ENCODE assay signal across 10 cellular contexts in genomic region chr2:98769784-98770183, GRCh38. TPM values are rescaled to one million over a fixed set of nuclear protein-coding genes. Genes with fewer than 3 reads are reported as not detected.
DNase-seq lines count a peak whose midpoint lies in the region; ATAC-seq, FAIRE-seq and TF ChIP-seq lines count a peak whose summit lies in the region.
"Had no signal": no experiment of that assay in that cellular context is flagged by ENCODE, and none has a peak within 500 bp of the region (broad histone marks: within the 10 kb centered on the region; RNA-seq: fewer than 3 reads in every experiment).

No MANE protein-coding gene starts in this region.

- H3K9me3 Mint-ChIP-seq in activated naive CD8-positive, alpha-beta T cell treated with anti-CD3 and anti-CD28 coated beads, Interleukin-2, amount 50 U/mL, for 24 hours = no peaks in the 10 kb centered on the region

- H3K36me3 Mint-ChIP-seq in activated naive CD8-positive, alpha-beta T cell treated with anti-CD3 and anti-CD28 coated beads, Interleukin-2, amount 50 U/mL, for 24 hours (ENCODE audit: low read depth) = peaks cover 2% of the 10 kb centered on the region

- peaks cover 84% of the 10 kb centered on the region for H3K4me1 Mint-ChIP-seq in activated naive CD8-positive, alpha-beta T cell treated with anti-CD3 and anti-CD28 coated beads, Interleukin-2, amount 50 U/mL, for 24 hours

- no peak for TF ChIP-seq POLR2A in GM12891 (IDR thresholded peaks at IDR 0.05; ENCODE audit: low read depth, low read length)

- peak overlapping the region; percentile 93 for H3K27ac Mint-ChIP-seq in activated naive CD8-positive, alpha-beta T cell treated with anti-CD3 and anti-CD28 coated beads, Interleukin-2, amount 50 U/mL, for 24 hours

- intact Hi-C loops in posterior vena cava (cut with DNase I) = no loop called here

- H3K4me3 Mint-ChIP-seq in activated naive CD8-positive, alpha-beta T cell treated with anti-CD3 and anti-CD28 coated beads, Interleukin-2, amount 50 U/mL, for 24 hours = peak overlapping the region; percentile 81

- ATAC-seq in activated naive CD8-positive, alpha-beta T cell treated with anti-CD3 and anti-CD28 coated beads, Interleukin-2, amount 50 U/mL, for 24 hours = no peak
- no peak for ATAC-seq in GM18861 (IDR thresholded peaks at IDR 0.05; ENCODE audit: unreplicated experiment)

- FAIRE-seq in GM12891 (lab: Jason Lieb, UNC) = no peak
- FAIRE-seq: urothelium cell line had no signal

- peak; percentile 34 for DNase-seq in activated CD4-positive, alpha-beta T cell treated with anti-CD3 and anti-CD28 coated beads for 48 hours
- no peak for DNase-seq in activated CD4-positive, alpha-beta T cell treated with anti-CD3 and anti-CD28 coated beads, Interleukin-2, amount 50 U/mL, for 48 hours
- DNase-seq in NCI-H748 treated with DMSO at 0.1 percent for 48 hours (lab: John Stamatoyannopoulos, UW) (peak; percentile 80), posterior vena cava (ENCODE audit: low spot score) (no peak), GM12891 (ENCODE audit: insufficient read length, low spot score) (no peak)
- DNase-seq in activated naive CD8-positive, alpha-beta T cell treated with anti-CD3 and anti-CD28 coated beads, Interleukin-2, amount 50 U/mL, for 24 hours = no peak
- DNase-seq in stimulated activated naive CD4-positive, alpha-beta T cell treated with Interleukin-2 at 50 U/mL for 16 hours (lab: John Stamatoyannopoulos, UW) = peak; percentile 24
- DNase-seq: ACHN had no signal

- H3K27me3 Mint-ChIP-seq in activated naive CD8-positive, alpha-beta T cell treated with anti-CD3 and anti-CD28 coated beads, Interleukin-2, amount 50 U/mL, for 24 hours = no peaks in the 10 kb centered on the region

TF ChIP-seq in GM12891, 5 proteins besides CTCF, POLR2A, EP300 and RAD21:
- TF ChIP-seq SPI1 (IDR thresholded peaks at IDR 0.05; ENCODE audit: low read depth, low read length) (no peak), POLR2AphosphoS5 (IDR thresholded peaks at IDR 0.05; ENCODE audit: low read depth, low read length) (no peak), PAX5 (IDR thresholded peaks at IDR 0.05; ENCODE audit: insufficient read depth, low read length, severe bottlenecking) (no peak), TAF1 (IDR thresholded peaks at IDR 0.05; ENCODE audit: low read depth, low read length) (no peak), POU2F2 (IDR thresholded peaks at IDR 0.05; ENCODE audit: low read depth, low read length) (no peak)
TF ChIP-seq in GM12891: peak in this region for 0.

RNA-seq across cellular contexts. Expression of gene MGAT4A, which starts 38.9 kb away (rescaled TPM):
- total RNA-seq in posterior vena cava = 10 to 100 TPM; 34.2 to 36.2 TPM
- 3.0 TPM for polyA plus RNA-seq in GM12891 (2012; ENCODE audit: low read depth, missing spikeins)

Comparison
In these comparisons a context has a peak if more than half of its experiments do, and no peak if none do; other contexts are left out.
1. DNase-seq: peak in activated CD4-positive, alpha-beta T cell treated with anti-CD3 and anti-CD28 coated beads for 48 hours (single experiment), NCI-H748 treated with DMSO at 0.1 percent for 48 hours (single experiment) and stimulated activated naive CD4-positive, alpha-beta T cell treated with Interleukin-2 at 50 U/mL for 16 hours (single experiment); none in activated CD4-positive, alpha-beta T cell treated with anti-CD3 and anti-CD28 coated beads, Interleukin-2, amount 50 U/mL, for 48 hours (0 of 2), activated naive CD8-positive, alpha-beta T cell treated with anti-CD3 and anti-CD28 coated beads, Interleukin-2, amount 50 U/mL, for 24 hours (single experiment), posterior vena cava (single experiment) and GM12891 (single experiment).